ENCODE assay signal across 8 cellular contexts in the genomic region with DNA sequence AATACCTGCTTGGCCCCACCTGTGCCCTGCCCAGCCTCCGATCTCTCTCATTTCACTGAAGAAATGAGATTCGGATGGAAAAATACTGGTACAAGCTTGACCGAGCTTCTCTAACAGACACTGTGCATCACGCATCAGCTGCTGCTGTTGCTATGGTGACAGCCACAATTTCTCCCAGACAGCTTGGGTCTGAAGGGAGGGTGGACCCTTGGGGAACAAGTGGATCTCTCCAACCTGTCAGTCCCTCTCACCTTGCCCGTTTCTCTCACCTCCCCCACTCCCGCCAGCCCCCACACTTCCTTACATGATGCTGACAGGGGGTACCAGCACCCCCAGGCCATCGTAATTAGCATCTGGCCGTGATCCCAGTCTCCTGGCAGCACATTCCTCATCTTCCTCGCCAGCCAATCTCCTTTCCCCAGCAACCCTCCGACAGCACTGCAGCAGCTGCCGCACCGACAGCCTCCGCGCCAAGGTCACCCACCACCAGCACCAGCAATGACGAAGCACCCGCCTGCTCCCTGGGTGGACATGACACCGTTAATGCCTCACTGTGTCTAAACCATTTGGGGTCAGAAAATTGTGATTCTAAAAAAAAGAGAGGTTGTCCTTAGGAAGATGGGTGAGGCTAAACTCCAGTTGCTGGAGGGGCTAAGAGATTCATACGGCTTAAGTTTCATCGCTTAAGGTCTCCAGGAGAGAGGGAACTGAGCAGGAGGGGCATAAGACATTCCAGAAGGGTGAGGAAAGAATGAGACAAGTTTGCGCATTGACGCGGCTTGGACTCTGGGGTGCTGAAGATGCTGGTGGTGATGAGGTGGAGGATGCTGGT. TPM values are rescaled to one million over a fixed set of nuclear protein-coding genes. Genes with fewer than 3 reads are reported as not detected.
DNase-seq lines count a peak whose midpoint lies in the region; ATAC-seq and TF ChIP-seq lines count a peak whose summit lies in the region.

No MANE protein-coding gene starts in this region.

- peak; percentile 63 for DNase-seq in H7
- DNase-seq in SK-N-DZ (ENCODE audit: low spot score) = peak; percentile 84
- DNase-seq in foreskin keratinocyte = peak in 1 of 2 donors; percentile 63
- DNase-seq in nucleus accumbens (lab: John Stamatoyannopoulos, UW) = peak; percentile 25 to 92 (median 71)
- no peak for DNase-seq in GF-D8 (lab: John Stamatoyannopoulos, UW)
- no peak for DNase-seq in SW480 (ENCODE audit: low spot score)

- H3K4me3 ChIP-seq in ACC112 (ENCODE audit: low read depth, low read length) (no peak overlapping the region), H7 (ENCODE audit: insufficient read depth, low read depth, low read length) (no peak overlapping the region)

- H3K27ac ChIP-seq in ACC112 (ENCODE audit: low read depth, low read length) (peak overlapping the region; percentile 75), foreskin keratinocyte (no peak overlapping the region)

- ATAC-seq in foreskin keratinocyte = peak; percentile 50
- no peak for ATAC-seq in HG03095 (IDR thresholded peaks at IDR 0.05; ENCODE audit: unreplicated experiment)

- H3K27me3 ChIP-seq in ACC112 (ENCODE audit: insufficient read depth, low read length) (no peaks in the 10 kb centered on the region), H7 (ENCODE audit: control insufficient read depth, insufficient read depth, low read length) (no peaks in the 10 kb centered on the region), foreskin keratinocyte (peaks cover 2% of the 10 kb centered on the region)

- H3K4me1 ChIP-seq in ACC112 (ENCODE audit: control insufficient read depth, insufficient read depth, low read length, unreplicated experiment) (peaks cover 24% of the 10 kb centered on the region), foreskin keratinocyte (peaks cover 10% of the 10 kb centered on the region)

- no peak overlapping the region for H2AFZ ChIP-seq in ACC112 (ENCODE audit: low read length, unreplicated experiment)

- no peaks in the 10 kb centered on the region for H3K79me2 ChIP-seq in ACC112 (ENCODE audit: control insufficient read depth, insufficient read depth, low read length, unreplicated experiment)

- H3K36me3 ChIP-seq in ACC112 (ENCODE audit: insufficient read depth, low read length) (no peaks in the 10 kb centered on the region), H7 (replicated peaks; ENCODE audit: control insufficient read depth, insufficient read depth, low read length) (no peaks in the 10 kb centered on the region)

- TF ChIP-seq CTCF in foreskin keratinocyte (conservative IDR thresholded peaks at IDR 0.05) = no peak

RNA-seq across cellular contexts. Expression of a gene that starts 58.6 kb away (rescaled TPM):
- total RNA-seq in H7 (2014; rRNA removed; shearing (Covaris generic)) = 37.3 and 41.7 TPM in 2 replicates
- 15.3 and 16.9 TPM in 2 replicates for polyA plus RNA-seq in SK-N-DZ (2014; cell fraction: cytosol; rRNA removed)
- 30.2 and 63.3 TPM in 2 replicates for polyA plus RNA-seq in SK-N-DZ (2014; cell fraction: nucleus; rRNA removed)
- total RNA-seq in foreskin keratinocyte = 34.9 and 35.7 TPM in 2 replicates
- polyA plus RNA-seq in foreskin keratinocyte = 3.9 and 4.9 TPM in 2 replicates

Comparison
In these comparisons a context has a peak if more than half of its experiments do, and no peak if none do; other contexts are left out.
1. DNase-seq: peak in H7 (single experiment), SK-N-DZ (single experiment) and nucleus accumbens (56 of 56); none in GF-D8 (single experiment) and SW480 (single experiment).